ENCODE assay signal across 8 cellular contexts in genomic region chr14:60249321-60250251, GRCh38. TPM values are rescaled to one million over a fixed set of nuclear protein-coding genes. Genes with fewer than 3 reads are reported as not detected.
DNase-seq lines count a peak whose midpoint lies in the region; ATAC-seq, FAIRE-seq and TF ChIP-seq lines count a peak whose summit lies in the region.

No MANE protein-coding gene starts in this region.

- no peak overlapping the region for H3K23ac ChIP-seq in H1 (ENCODE audit: insufficient read length)
- peak overlapping the region in 1 of 2 experiments; percentile 89 for H3K23ac ChIP-seq in mesenchymal stem cell (ENCODE audit: low read length in 2 of 2)

- H4K5ac ChIP-seq in H1 (ENCODE audit: insufficient read length, low read depth, low read length): peak overlapping the region; percentile 47

- no peak for TF ChIP-seq EP300 in H1 (IDR thresholded peaks at IDR 0.05; ENCODE audit: borderline replicate concordance in 1 of 2, low read depth in 2 of 2, low read length in 2 of 2)

- H3K79me1 ChIP-seq in H1 (ENCODE audit: low read depth, low read length) (no peaks in the 10 kb centered on the region), mesenchymal stem cell (replicated peaks; ENCODE audit: low read length, poor library complexity, severe bottlenecking) (no peaks in the 10 kb centered on the region)

- no peak overlapping the region for H2BK12ac ChIP-seq in H1 (ENCODE audit: low read depth, low read length)
- H2BK12ac ChIP-seq in mesenchymal stem cell (ENCODE audit: low read length in 2 of 2): no peak overlapping the region

- no peak overlapping the region; the same call in 1 of the 2 replicates for H2BK5ac ChIP-seq in H1 (ENCODE audit: low read depth, low read length)
- H2BK5ac ChIP-seq in mesenchymal stem cell (ENCODE audit: low read depth, low read length, poor library complexity, severe bottlenecking): peak overlapping the region; percentile 62

- no peak for TF ChIP-seq CTCF in H1 (IDR thresholded peaks at IDR 0.05; ENCODE audit: control extremely low read depth in 1 of 3, insufficient read depth in 1 of 3, low read depth in 1 of 3, low read length in 3 of 3)

- peak; percentile 89 for DNase-seq in AG20443 (ENCODE audit: low spot score)
- DNase-seq in NCI-H748 (lab: John Stamatoyannopoulos, UW; ENCODE audit: unreplicated experiment): peak; percentile 87
- DNase-seq in activated CD8-positive, alpha-beta memory T cell treated with anti-CD3 and anti-CD28 coated beads for 4 hours (ENCODE audit: low read depth in 2 of 2): peak; percentile 24 to 36
- DNase-seq in H1 (ENCODE audit: low read depth in 1 of 2, low spot score in 2 of 2): peak in 1 of 2 experiments; percentile 81
- peak; percentile 77 for DNase-seq in mesenchymal stem cell
- DNase-seq in stimulated activated CD8-positive, alpha-beta memory T cell treated with anti-CD3 and anti-CD28 coated beads, Interleukin-12 subunit alpha, Interleukin-12 subunit beta, amount 100 ng/mL, for 4 hours (ENCODE audit: low read depth): peak; percentile 54

- H3K9ac ChIP-seq in H1 (replicated peaks in 1 of 4; ENCODE audit: extremely low read depth in 1 of 4, low read depth in 3 of 4, low read length in 3 of 4) (peak overlapping the region; percentile 65 to 96 (median 87)), mesenchymal stem cell (ENCODE audit: low read length) (peak overlapping the region; percentile 93)

- H3K4me3 ChIP-seq in H1 (ENCODE audit: extremely low read depth in 1 of 4, insufficient read depth in 2 of 4, low read depth in 3 of 4, low read length in 4 of 4) (peak overlapping the region; percentile 53 to 96 (median 86)), mesenchymal stem cell (ENCODE audit: insufficient read depth in 1 of 2, low read depth in 1 of 2, low read length in 2 of 2) (peak overlapping the region; percentile 87 to 95)

- H3K27ac ChIP-seq in H1 (ENCODE audit: low read depth, low read length) (peak overlapping the region; percentile 61; the same call in 1 of the 2 replicates), mesenchymal stem cell (ENCODE audit: low read length, poor library complexity, severe bottlenecking) (peak overlapping the region; percentile 77)

- H2AFZ ChIP-seq in H1 (ENCODE audit: low read length) (no peak overlapping the region), mesenchymal stem cell (ENCODE audit: low read depth, low read length) (peak overlapping the region; percentile 53)

- H3K56ac ChIP-seq in H1 (replicated peaks; ENCODE audit: insufficient read length, low read depth, low read length): no peak overlapping the region

- H3K14ac ChIP-seq in H1 (ENCODE audit: insufficient read length) (no peak overlapping the region), mesenchymal stem cell (ENCODE audit: low read length in 2 of 2) (peak overlapping the region in 1 of 2 experiments; percentile 98)

- H3K36me3 ChIP-seq in H1 (ENCODE audit: control insufficient read depth in 2 of 4, insufficient read depth in 4 of 4, low read length in 3 of 4) (no peaks in the 10 kb centered on the region), mesenchymal stem cell (ENCODE audit: control insufficient read depth in 1 of 2, insufficient read depth in 2 of 2, low read depth in 1 of 2, low read length in 2 of 2) (no peaks in the 10 kb centered on the region)

- no peak overlapping the region for H2AK5ac ChIP-seq in H1 (ENCODE audit: low read depth, low read length)
- H2AK5ac ChIP-seq in mesenchymal stem cell (ENCODE audit: low read length, severe bottlenecking): no peak overlapping the region

- H3K79me2 ChIP-seq in H1 (ENCODE audit: control insufficient read depth in 1 of 2, insufficient read depth in 2 of 2, low read length in 2 of 2): peaks cover 8 to 47% of the 10 kb centered on the region in 2 experiments; a peak in 3 of 4 replicates

- no peak for FAIRE-seq in H1 (lab: Jason Lieb, UNC)

- CTCF ChIA-PET in H1 (lab: Charles Lee; ENCODE audit: partially characterized antibody): interaction anchor here (0.7 to 9.0 kb wide), 8 partner anchors 11 to 83 kb away, joined by 3 to 57 read pairs (median 4); no protein-coding TSS in a partner anchor

- WGBS in H1 (ENCODE audit: extremely low coverage in 1 of 2, insufficient coverage in 1 of 2, insufficient read length in 1 of 2, insufficient replicate concordance in 2 of 2, low coverage in 1 of 2, low lambda C conversion rate in 2 of 2, missing lambda C conversion rate in 1 of 2), 2 experiments: 2% methylated on average over 34 of the region's 107 CpGs; no CpG with 5 or more reads in 1 of the 2 experiments
- under 1% methylated on average over 28 of the region's 107 CpGs for WGBS in mesenchymal stem cell

- H4K8ac ChIP-seq in H1 (ENCODE audit: extremely low read depth, insufficient read depth, low read length) (peak overlapping the region; percentile 88), mesenchymal stem cell (ENCODE audit: low read length) (peak overlapping the region; percentile 80)

- no peak overlapping the region for H3K4ac ChIP-seq in H1 (replicated peaks; ENCODE audit: insufficient read length, low read depth, low read length)
- H3K4ac ChIP-seq in mesenchymal stem cell (ENCODE audit: low read depth in 1 of 2, low read length in 2 of 2): peak overlapping the region; percentile 75 to 91

- no peaks in the 10 kb centered on the region for H3K27me3 ChIP-seq in H1 (replicated peaks in 1 of 4; ENCODE audit: control insufficient read depth in 3 of 4, extremely low read depth in 1 of 4, insufficient read depth in 3 of 4, low read length in 3 of 4)
- H3K27me3 ChIP-seq in mesenchymal stem cell (ENCODE audit: control insufficient read depth in 1 of 2, insufficient read depth in 1 of 2, low read length in 2 of 2): no peaks in the 10 kb centered on the region

- H3K9me3 ChIP-seq in H1 (ENCODE audit: insufficient read depth in 2 of 2, low read depth in 1 of 2, low read length in 1 of 2) (no peaks in the 10 kb centered on the region), mesenchymal stem cell (ENCODE audit: control insufficient read depth, low read length) (no peaks in the 10 kb centered on the region)

- no peak overlapping the region for H2BK15ac ChIP-seq in H1 (ENCODE audit: low read length)
- peak overlapping the region; percentile 48 for H2BK15ac ChIP-seq in mesenchymal stem cell (ENCODE audit: low read depth, poor library complexity, severe bottlenecking)

- POLR2A ChIA-PET in H1 (lab: Charles Lee; ENCODE audit: partially characterized antibody): interaction anchor here (0.6 to 2.4 kb wide), 27 partner anchors 9 to 1453 kb away, joined by 3 to 13 read pairs (median 4); no protein-coding TSS in a partner anchor

- TF ChIP-seq POLR2A in H1 (IDR thresholded peaks at IDR 0.05; ENCODE audit: control extremely low read depth in 1 of 2, low read depth in 2 of 2, low read length in 2 of 2): peak in 1 of 2 experiments; percentile 5; a peak in 1 of 3 replicates

- peak overlapping the region; percentile 65; the same call in 1 of the 2 replicates for H3K18ac ChIP-seq in H1 (ENCODE audit: extremely low read depth, low read length)
- peak overlapping the region; percentile 97 to 98 for H3K18ac ChIP-seq in mesenchymal stem cell (ENCODE audit: low read depth in 1 of 2, low read length in 2 of 2)

- H2BK20ac ChIP-seq in H1 (ENCODE audit: low read length): no peak overlapping the region

- H4K91ac ChIP-seq in H1 (replicated peaks; ENCODE audit: insufficient read length, low read length): no peak overlapping the region
- peak overlapping the region; percentile 68 for H4K91ac ChIP-seq in mesenchymal stem cell (ENCODE audit: low read length)

- ATAC-seq in GM19025 (IDR thresholded peaks at IDR 0.05; ENCODE audit: low read depth, unreplicated experiment) (peak; percentile 39), HG03196 (IDR thresholded peaks at IDR 0.05; ENCODE audit: unreplicated experiment) (peak; percentile 23)

- H3K4me2 ChIP-seq in H1 (ENCODE audit: insufficient read depth in 1 of 2, low read depth in 2 of 2, low read length in 2 of 2) (peak overlapping the region; percentile 67 to 93), mesenchymal stem cell (ENCODE audit: low read length, poor library complexity, severe bottlenecking) (peak overlapping the region; percentile 92)

- H3K23me2 ChIP-seq in H1 (ENCODE audit: low read depth, low read length): peaks cover 6% of the 10 kb centered on the region; the same call in 1 of the 2 replicates

- TF ChIP-seq RAD21 in H1 (IDR thresholded peaks at IDR 0.05 in 1 of 2, conservative IDR thresholded peaks at IDR 0.05 in 1 of 2; ENCODE audit: low read depth in 2 of 2, low read length in 2 of 2): no peak

- H3K4me1 ChIP-seq in H1 (replicated peaks in 1 of 4; ENCODE audit: control insufficient read depth in 3 of 4, insufficient read depth in 4 of 4, low read length in 3 of 4) (peaks cover 4 to 12% (median 9%) of the 10 kb centered on the region in 4 experiments), mesenchymal stem cell (ENCODE audit: control insufficient read depth, insufficient read depth, low read depth, low read length) (peaks cover 4% of the 10 kb centered on the region)

- H2BK120ac ChIP-seq in H1 (replicated peaks; ENCODE audit: low read depth, low read length) (peak overlapping the region; percentile 59), mesenchymal stem cell (ENCODE audit: low read depth, low read length) (peak overlapping the region; percentile 99)

- H4K20me1 ChIP-seq in H1 (replicated peaks in 1 of 2; ENCODE audit: control insufficient read depth in 1 of 2, insufficient read depth in 2 of 2, low read length in 2 of 2): no peaks in the 10 kb centered on the region

TF ChIP-seq in H1, 55 proteins besides CTCF, POLR2A, EP300 and RAD21 (continues in another document):
- TF ChIP-seq TAF7 (optimal IDR thresholded peaks at IDR 0.05; ENCODE audit: borderline replicate concordance, low read depth, low read length) (peak; percentile 22), TAF1 (IDR thresholded peaks at IDR 0.05; ENCODE audit: low read depth, low read length) (peak; percentile 48; the same call in 1 of the 2 replicates), SP4 (IDR thresholded peaks at IDR 0.05; ENCODE audit: low read length) (peak; percentile 15; the same call in 1 of the 2 replicates), PHF8 (conservative IDR thresholded peaks at IDR 0.05; ENCODE audit: low read depth, low read length) (peak; percentile 46), ASH2L (IDR thresholded peaks at IDR 0.05; ENCODE audit: low read length) (peak; percentile 68)

RNA-seq across cellular contexts. Expression of gene PPM1A, which starts 0.6 kb away (rescaled TPM):
- 45.2 and 51.2 TPM in 2 replicates for total RNA-seq in H1 (2021; fragmentation: NEBNext Ultra II Directional; extraction: Animal tissue kit (Norgen Biotek cat#: 25700))
- polyA plus RNA-seq in H1 (2011; rRNA removed): 6.6 and 14.0 TPM in 2 replicates
- 14.5 TPM for polyA plus RNA-seq in H1 (2011; cell fraction: cytosol; rRNA removed)
- 8.7 TPM for polyA plus RNA-seq in H1 (2011; cell fraction: nucleus; rRNA removed)
- 26.6 to 38.7 TPM (median 31.2 TPM) in 4 replicates for polyA plus RNA-seq in H1 (2012, experiment 1 of 2)
- 7.8 TPM for polyA plus RNA-seq in H1 (2012, experiment 2 of 2)
- 26.5 TPM for polyA plus RNA-seq in H1 (2013, experiment 1 of 2)
- polyA plus RNA-seq in H1 (2013, experiment 2 of 2): 28.0 TPM
- 54.8 and 71.9 TPM in 2 replicates for polyA minus RNA-seq in H1 (2011; rRNA and poly(A)+ RNA removed)
- polyA minus RNA-seq in H1 (2011; cell fraction: cytosol; rRNA and poly(A)+ RNA removed): 20.6 TPM
- polyA minus RNA-seq in H1 (2011; cell fraction: nucleus; rRNA and poly(A)+ RNA removed): 26.6 TPM
- 27.2 TPM for polyA plus RNA-seq in mesenchymal stem cell (2013, experiment 1 of 2)
- 27.7 TPM for polyA plus RNA-seq in mesenchymal stem cell (2013, experiment 2 of 2)
